ENCODE assay signal across 20 cellular contexts in genomic region chr7:115822380-115822779, GRCh38.
DNase-seq lines count a peak whose midpoint lies in the region; TF ChIP-seq lines count a peak whose summit lies in the region.
"Had no signal": no experiment of that assay in that cellular context is flagged by ENCODE, and none has a peak within 500 bp of the region (broad histone marks: within the 10 kb centered on the region; RNA-seq: fewer than 3 reads in every experiment).

No MANE protein-coding gene starts in this region.

- no peak overlapping the region for H3K4me3 Mint-ChIP-seq in chondrocyte (ENCODE audit: unreplicated experiment)
- H3K4me3 Mint-ChIP-seq: CD4-positive, alpha-beta T cell; T-cell had no signal

- peaks cover 2% of the 10 kb centered on the region for H3K9me3 Mint-ChIP-seq in chondrocyte (ENCODE audit: low read depth)
- H3K9me3 Mint-ChIP-seq: CD4-positive, alpha-beta T cell; T-cell had no signal

- no peaks in the 10 kb centered on the region for H3K36me3 Mint-ChIP-seq in chondrocyte (ENCODE audit: low read depth)
- H3K36me3 Mint-ChIP-seq: T-cell had no signal

- no peaks in the 10 kb centered on the region for H3K27me3 Mint-ChIP-seq in chondrocyte (ENCODE audit: low read depth)
- H3K27me3 Mint-ChIP-seq: CD4-positive, alpha-beta T cell had no signal

- peak; percentile 7 for DNase-seq in DMS 273 (lab: John Stamatoyannopoulos, UW; ENCODE audit: unreplicated experiment)
- no peak for DNase-seq in DMS 273 treated with DMSO at 0.1 percent for 48 hours (lab: John Stamatoyannopoulos, UW)
- DNase-seq in LHCN-M2 (ENCODE audit: low read depth), result peak; percentile 74
- DNase-seq in RKO (ENCODE audit: low spot score), result peak; percentile 21
- no peak for DNase-seq in chondrocyte (ENCODE audit: low spot score)
- no peak for DNase-seq in anterior cingulate cortex (lab: John Stamatoyannopoulos, UW)
- no peak for DNase-seq in activated CD4-positive, CD25-positive, alpha-beta regulatory T cell (lab: John Stamatoyannopoulos, UW)
- no peak for DNase-seq in D341Med (ENCODE audit: low spot score)
- DNase-seq: ACHN; CD4-positive, alpha-beta T cell; COR-L47; GDM1; KG1; NCI-H1092; NCI-H1436; NCI-H1930; NCI-H226; NCI-H524; SHP77 treated with DMSO at 0.1 percent for 48 hours; T-cell had no signal

- peak overlapping the region; percentile 24 for H3K27ac Mint-ChIP-seq in chondrocyte (ENCODE audit: unreplicated experiment)
- H3K27ac Mint-ChIP-seq: CD4-positive, alpha-beta T cell; T-cell had no signal

- no peak for TF ChIP-seq CTCF in chondrocyte (IDR thresholded peaks at IDR 0.05)

- peaks cover 16% of the 10 kb centered on the region for H3K4me1 Mint-ChIP-seq in chondrocyte (ENCODE audit: low read depth)
- H3K4me1 Mint-ChIP-seq: T-cell had no signal

Comparison
In these comparisons a context has a peak if more than half of its experiments do, and no peak if none do; other contexts are left out.
1. DNase-seq: peak in DMS 273 (single experiment), LHCN-M2 (single experiment) and RKO (single experiment); none in DMS 273 treated with DMSO at 0.1 percent for 48 hours (single experiment), chondrocyte (single experiment), anterior cingulate cortex (0 of 58), activated CD4-positive, CD25-positive, alpha-beta regulatory T cell (0 of 4) and D341Med (single experiment).